ENCODE assay signal across 2 cellular contexts in genomic region chr3:42665050-42665878, GRCh38.
TF ChIP-seq lines count a peak whose summit lies in the region.

No MANE protein-coding gene starts in this region.

TF ChIP-seq in HepG2, 621 proteins besides CTCF, POLR2A, EP300 and RAD21:
- TF ChIP-seq POLR2G (IDR thresholded peaks at IDR 0.05; ENCODE audit: low read depth, low read length): 0 out of 2 replicates have a peak, but pooled peaks have one; percentile 5
- TF ChIP-seq AGO2 (optimal IDR thresholded peaks at IDR 0.05; ENCODE audit: low read depth, low read length): peak; percentile 75
- TF ChIP-seq NFE2L1 (CRISPR knock-in tag; IDR thresholded peaks at IDR 0.05; ENCODE audit: borderline replicate concordance): no peak

TF ChIP-seq in K562, 482 proteins besides CTCF, POLR2A, EP300 and RAD21:
- no peak for TF ChIP-seq HOMEZ (CRISPR knock-in tag; IDR thresholded peaks at IDR 0.05)
- no peak for TF ChIP-seq PHF21A (IDR thresholded peaks at IDR 0.05; ENCODE audit: borderline replicate concordance, low read depth)
- TF ChIP-seq TRIM25 (IDR thresholded peaks at IDR 0.05; ENCODE audit: borderline replicate concordance): no peak
- TF ChIP-seq IRF2 (CRISPR knock-in tag; IDR thresholded peaks at IDR 0.05): no peak
- no peak for TF ChIP-seq CXXC5 (CRISPR knock-in tag; IDR thresholded peaks at IDR 0.05)
- no peak for TF ChIP-seq SMAD4 (CRISPR knock-in tag; conservative IDR thresholded peaks at IDR 0.05)
- TF ChIP-seq ZNF124 (CRISPR knock-in tag; IDR thresholded peaks at IDR 0.05): no peak
- no peak for TF ChIP-seq SMARCA4 (IDR thresholded peaks at IDR 0.05)
